23 cellular contexts compared by ENCODE assay signal in the genomic region with DNA sequence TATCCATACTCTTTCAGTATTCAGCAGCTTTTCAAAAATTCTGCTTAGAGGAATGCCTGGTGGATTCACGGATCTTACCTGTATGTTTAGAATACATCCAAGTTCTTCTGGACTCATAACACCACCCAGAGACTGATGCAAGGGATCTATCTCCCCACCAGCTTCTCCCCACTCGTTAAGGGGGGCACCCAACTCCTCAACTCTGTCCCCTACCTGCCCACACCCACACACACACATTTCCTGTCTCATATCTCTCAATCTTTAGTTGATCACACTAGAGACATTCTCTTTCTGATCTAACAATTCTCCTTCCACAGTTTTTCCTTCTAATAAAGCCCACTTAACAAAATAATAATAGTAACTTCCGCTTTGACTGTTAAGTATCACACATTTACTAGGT.
"Had no signal": no experiment of that assay in that cellular context is flagged by ENCODE, and none has a peak within 500 bp of the region (broad histone marks: within the 10 kb centered on the region; RNA-seq: fewer than 3 reads in every experiment).

No MANE protein-coding gene starts in this region.

- H3K36me3 Mint-ChIP-seq: natural killer cell treated with Interleukin-12 subunit alpha and Interleukin-12 subunit beta and Interleukin-15 and Interleukin-18, amount 100 ng/mL, for 72 hours had no signal

- H3K4me1 ChIP-seq: right atrium auricular region, right lobe of liver, upper lobe of left lung, vagina had no signal

- H3K4me2 ChIP-seq: smooth muscle cell had no signal

- H3K27me3 Mint-ChIP-seq: progenitor cell of endocrine pancreas; stimulated activated memory B cell treated with anti-CD40 and anti-IgM and Interleukin-4, amounts not matched to agents 10 μg/mL and 1 μg/mL and 100 μg/mL, for 72 hours; stimulated activated naive CD8-positive, alpha-beta T cell treated with anti-CD3 and anti-CD28 coated beads, Interleukin-15, amount 100 ng/mL, for 72 hours had no signal

- H3K4me1 Mint-ChIP-seq: stimulated activated memory B cell treated with anti-CD40 and anti-IgM and Interleukin-4, amounts not matched to agents 10 μg/mL and 1 μg/mL and 100 μg/mL, for 72 hours had no signal

- H3K9me3 ChIP-seq: ovary, right atrium auricular region, right lobe of liver, tibial nerve, upper lobe of left lung, vagina had no signal

- H3K4me3 Mint-ChIP-seq: mesothelial cell of epicardium; naive thymus-derived CD4-positive, alpha-beta T cell; natural killer cell treated with Interleukin-12 subunit alpha and Interleukin-12 subunit beta and Interleukin-15 and Interleukin-18, amount 100 ng/mL, for 72 hours; stimulated activated memory B cell treated with anti-CD40 and anti-IgM and Interleukin-4, amounts not matched to agents 10 μg/mL and 1 μg/mL and 100 μg/mL, for 72 hours; stimulated activated naive CD8-positive, alpha-beta T cell treated with anti-CD3 and anti-CD28 coated beads, Interleukin-15, amount 100 ng/mL, for 72 hours had no signal

- H3K27ac ChIP-seq: left ventricle myocardium inferior, ovary, right atrium auricular region, right lobe of liver, tibial nerve, upper lobe of left lung, vagina had no signal

- ATAC-seq: naive thymus-derived CD4-positive, alpha-beta T cell; natural killer cell treated with Interleukin-12 subunit alpha and Interleukin-12 subunit beta and Interleukin-15 and Interleukin-18, amount 100 ng/mL, for 72 hours; right lobe of liver; stimulated activated memory B cell treated with anti-CD40 and anti-IgM and Interleukin-4, amounts not matched to agents 10 μg/mL and 1 μg/mL and 100 μg/mL, for 72 hours; stimulated activated naive CD8-positive, alpha-beta T cell treated with anti-CD3 and anti-CD28 coated beads, Interleukin-15, amount 100 ng/mL, for 72 hours had no signal

- H3K27ac Mint-ChIP-seq: mesothelial cell of epicardium; natural killer cell treated with Interleukin-12 subunit alpha and Interleukin-12 subunit beta and Interleukin-15 and Interleukin-18, amount 100 ng/mL, for 72 hours; progenitor cell of endocrine pancreas; stimulated activated memory B cell treated with anti-CD40 and anti-IgM and Interleukin-4, amounts not matched to agents 10 μg/mL and 1 μg/mL and 100 μg/mL, for 72 hours; stimulated activated naive CD8-positive, alpha-beta T cell treated with anti-CD3 and anti-CD28 coated beads, Interleukin-15, amount 100 ng/mL, for 72 hours had no signal

- DNase-seq: islet precursor cell; left ventricle myocardium inferior; mesendoderm; naive thymus-derived CD4-positive, alpha-beta T cell; ovary; right lobe of liver; stimulated activated CD4-positive, alpha-beta T cell treated with anti-CD3 and anti-CD28 coated beads, Interleukin-1b, Interleukin-23, amount 100 ng/mL, for 48 hours; stimulated activated CD4-positive, alpha-beta T cell treated with anti-CD3 and anti-CD28 coated beads, Interleukin-2, amount 100 ng/mL, for 48 hours; stimulated activated CD4-positive, alpha-beta T cell treated with anti-CD3 and anti-CD28 coated beads, Interleukin-4, amount 100 ng/mL, for 4 hours; stimulated activated CD8-positive, alpha-beta memory T cell treated with anti-CD3 and anti-CD28 coated beads, Interleukin-4, amount 100 ng/mL, for 48 hours; stimulated activated naive CD4-positive, alpha-beta T cell treated with Interleukin-2 at 50 U/mL for 16 hours; stimulated activated naive CD8-positive, alpha-beta T cell treated with anti-CD3 and anti-CD28 coated beads, Interleukin-15, amount 100 ng/mL, for 72 hours; substantia nigra; upper lobe of left lung had no signal

- H3K36me3 ChIP-seq: left ventricle myocardium inferior, ovary, right atrium auricular region, right lobe of liver, tibial nerve, upper lobe of left lung, vagina had no signal

- H3K9me3 Mint-ChIP-seq: natural killer cell treated with Interleukin-12 subunit alpha and Interleukin-12 subunit beta and Interleukin-15 and Interleukin-18, amount 100 ng/mL, for 72 hours; stimulated activated memory B cell treated with anti-CD40 and anti-IgM and Interleukin-4, amounts not matched to agents 10 μg/mL and 1 μg/mL and 100 μg/mL, for 72 hours; stimulated activated naive CD8-positive, alpha-beta T cell treated with anti-CD3 and anti-CD28 coated beads, Interleukin-15, amount 100 ng/mL, for 72 hours had no signal

- H3K27me3 ChIP-seq: ovary, right atrium auricular region, right lobe of liver, tibial nerve, upper lobe of left lung, vagina had no signal

- H3K4me3 ChIP-seq: left ventricle myocardium inferior, lung, ovary, right atrium auricular region, right lobe of liver, smooth muscle cell, tibial nerve, upper lobe of left lung, vagina had no signal
